Comparison of ENCODE assay signal across 1 cellular context in the genomic region with DNA sequence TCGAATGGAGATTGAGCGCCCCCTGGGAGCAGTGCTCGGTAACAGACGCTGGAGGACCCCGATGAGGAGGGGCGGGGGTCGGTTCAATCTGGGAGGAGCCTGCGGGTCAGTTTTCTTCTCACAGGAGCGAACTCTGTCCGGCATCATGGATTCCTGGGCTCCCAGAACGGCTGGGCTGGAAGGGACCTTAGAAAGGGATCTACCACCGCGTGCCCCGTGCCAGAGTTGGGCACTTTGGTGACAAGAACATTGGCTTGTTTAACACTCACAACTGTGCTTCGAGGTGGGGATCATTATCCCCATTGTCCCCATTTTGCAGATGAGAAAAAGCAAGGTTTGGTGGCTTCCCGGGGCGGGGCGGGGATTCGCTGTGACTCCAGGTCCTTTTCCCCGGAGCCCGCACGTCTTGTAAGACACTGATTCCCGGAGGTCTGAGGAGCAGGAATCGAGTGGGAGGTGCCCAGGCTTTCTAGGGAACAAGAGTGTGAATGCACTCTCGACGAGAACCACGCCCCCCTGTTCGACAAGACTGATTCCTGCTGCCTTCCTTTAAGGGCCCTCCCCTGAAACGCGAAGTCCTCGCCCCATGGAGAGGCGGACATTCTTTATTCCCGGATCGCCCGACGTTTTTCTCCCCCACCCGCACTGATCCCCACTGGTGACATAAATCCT.
TF ChIP-seq lines count a peak whose summit lies in the region.

No MANE protein-coding gene starts in this region.

TF ChIP-seq in endothelial cell of umbilical vein, 7 proteins besides CTCF, POLR2A, EP300 and RAD21 (continued from another document):
- TF ChIP-seq JUN (IDR thresholded peaks at IDR 0.05; ENCODE audit: borderline replicate concordance, insufficient read depth, insufficient read length, low read depth), result no peak
